In the genomic region with DNA sequence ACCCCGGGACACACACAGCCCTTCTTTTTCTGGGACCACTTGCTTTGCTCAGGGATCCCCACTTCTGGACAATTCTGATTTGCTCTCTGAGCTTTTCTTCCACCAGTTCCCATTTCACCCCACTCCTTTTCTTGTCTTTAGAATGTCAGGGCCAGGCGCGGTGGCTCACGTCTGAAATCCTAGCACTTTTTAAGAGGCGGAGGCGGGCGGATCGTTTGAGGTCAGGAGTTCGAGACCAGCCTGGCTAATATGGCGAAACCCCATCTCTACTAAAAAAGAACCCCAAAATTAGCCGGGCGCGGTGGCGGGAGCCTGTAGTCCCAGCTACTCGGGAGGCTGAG, we compare ENCODE assay signal across 8 cellular contexts. TPM values are rescaled to one million over a fixed set of nuclear protein-coding genes. Genes with fewer than 3 reads are reported as not detected.
DNase-seq lines count a peak whose midpoint lies in the region; ATAC-seq and TF ChIP-seq lines count a peak whose summit lies in the region.

No MANE protein-coding gene starts in this region.

- peaks cover 7% of the 10 kb centered on the region for H3K36me3 Mint-ChIP-seq in GM23338 (ENCODE audit: low read depth)
- H3K36me3 Mint-ChIP-seq in natural killer cell = no peaks in the 10 kb centered on the region

- peaks cover 20% of the 10 kb centered on the region for H4K20me1 ChIP-seq in GM23338 (replicated peaks; ENCODE audit: insufficient read depth)

- ATAC-seq in GM23338 = no peak
- ATAC-seq in natural killer cell = no peak
- no peak for ATAC-seq in GM18519 (IDR thresholded peaks at IDR 0.05; ENCODE audit: low FRiP score, unreplicated experiment)
- no peak for ATAC-seq in HG03439 (IDR thresholded peaks at IDR 0.05; ENCODE audit: unreplicated experiment)
- ATAC-seq in GM18502 (IDR thresholded peaks at IDR 0.05; ENCODE audit: poor library complexity, unreplicated experiment) = no peak
- no peak for ATAC-seq in HG02798 (IDR thresholded peaks at IDR 0.05; ENCODE audit: poor library complexity, unreplicated experiment)

- H3K79me2 ChIP-seq in GM23338 (replicated peaks; ENCODE audit: insufficient read depth) = peaks cover 52% of the 10 kb centered on the region

- H3K27me3 ChIP-seq in GM23338 (ENCODE audit: insufficient read depth) (peaks cover 13% of the 10 kb centered on the region), duodenal mucosa (ENCODE audit: control insufficient read depth in 1 of 2, insufficient read depth in 2 of 2, low read length in 2 of 2) (peaks cover 0 to 4% of the 10 kb centered on the region in 2 donors)

- TF ChIP-seq CTCF in GM23338 (conservative IDR thresholded peaks at IDR 0.05; ENCODE audit: low read depth in 2 of 2) = no peak
- TF ChIP-seq CTCF in RWPE1 (conservative IDR thresholded peaks at IDR 0.05; ENCODE audit: low read depth) = no peak
- no peak for TF ChIP-seq CTCF in natural killer cell (IDR thresholded peaks at IDR 0.05)

- intact Hi-C loops in natural killer cell (cut with micrococcal nuclease) = no loop called here

- CTCF ChIA-PET in RWPE1 (lab: Yijun Ruan, JAX) = interaction anchor here (1.4 kb wide), 1 partner anchor 9 kb away, joined by 3 read pairs; no protein-coding TSS in a partner anchor

- H3K4me3 Mint-ChIP-seq in GM23338 (peak overlapping the region; percentile 94), natural killer cell (peak overlapping the region; percentile 96)

- H3F3A ChIP-seq in GM23338 (replicated peaks; ENCODE audit: low read depth) = no peaks in the 10 kb centered on the region; the same call in 1 of the 2 replicates

- H3K4me1 Mint-ChIP-seq in GM23338 (peaks cover 30% of the 10 kb centered on the region), natural killer cell (peaks cover 17 to 28% of the 10 kb centered on the region in 2 donors)

- peaks cover 5% of the 10 kb centered on the region; the same call in 1 of the 3 replicates for H3K9me3 Mint-ChIP-seq in GM23338
- H3K9me3 Mint-ChIP-seq in natural killer cell = no peaks in the 10 kb centered on the region

- no peaks in the 10 kb centered on the region for H3K9me2 ChIP-seq in GM23338 (ENCODE audit: insufficient read depth)

- H3K9me3 ChIP-seq in duodenal mucosa (ENCODE audit: control insufficient read depth in 1 of 2, low read length in 2 of 2) = no peaks in the 10 kb centered on the region

- peaks cover 22% of the 10 kb centered on the region for H3K4me1 ChIP-seq in GM23338 (ENCODE audit: insufficient read depth)
- peaks cover 8 to 10% of the 10 kb centered on the region in 2 donors for H3K4me1 ChIP-seq in duodenal mucosa (ENCODE audit: control insufficient read depth in 1 of 2, insufficient read depth in 2 of 2, low read length in 2 of 2)

- H3K27ac ChIP-seq in GM23338 (ENCODE audit: low read depth) (0 out of 2 replicates have a peak overlapping the region, but pooled peaks have one; percentile 87), RWPE1 (peak overlapping the region; percentile 93), duodenal mucosa (ENCODE audit: low read depth, low read length) (peak overlapping the region; percentile 44)

- DNase-seq in GM23338 (ENCODE audit: low spot score) (no peak), RWPE1 (ENCODE audit: low spot score) (no peak), natural killer cell (no peak)

- H2AFZ ChIP-seq in GM23338 = peak overlapping the region; percentile 85

- H3K27me3 Mint-ChIP-seq in GM23338 (ENCODE audit: insufficient read depth, low read depth, poor library complexity) (peaks cover 18% of the 10 kb centered on the region), natural killer cell (ENCODE audit: low read depth in 2 of 2) (peaks cover 0 to 11% of the 10 kb centered on the region in 2 donors)

- peak overlapping the region; percentile 95 for H3K4me3 ChIP-seq in GM23338
- H3K4me3 ChIP-seq in duodenal mucosa (ENCODE audit: low read depth in 1 of 2, low read length in 2 of 2) = peak overlapping the region; percentile 79 to 83

- POLR2A ChIA-PET in RWPE1 (lab: Yijun Ruan, JAX; ENCODE audit: low non-redundant PET) = no interaction called here

- peak overlapping the region; percentile 98 for H3K4me2 ChIP-seq in GM23338

- H3K36me3 ChIP-seq in GM23338 (ENCODE audit: insufficient read depth) (no peaks in the 10 kb centered on the region), duodenal mucosa (ENCODE audit: control insufficient read depth in 1 of 2, insufficient read depth in 2 of 2, low read length in 2 of 2) (no peaks in the 10 kb centered on the region)

- peak overlapping the region; percentile 71 for H3K27ac Mint-ChIP-seq in GM23338
- H3K27ac Mint-ChIP-seq in natural killer cell = peak overlapping the region; percentile 53 to 87

- H3K9ac ChIP-seq in duodenal mucosa (ENCODE audit: low read depth in 1 of 2, low read length in 2 of 2) = peak overlapping the region; percentile 49 to 77

TF ChIP-seq in GM23338, 12 proteins besides CTCF, POLR2A, EP300 and RAD21:
- TF ChIP-seq STAT1 (IDR thresholded peaks at IDR 0.05; ENCODE audit: unreplicated experiment) (no peak), POLR2AphosphoS5 (IDR thresholded peaks at IDR 0.05; ENCODE audit: low read depth) (no peak), EZH2 (IDR thresholded peaks at IDR 0.05; ENCODE audit: low read depth, unreplicated experiment) (no peak)

RNA-seq across cellular contexts. Expression of a gene that starts 0.9 kb away (rescaled TPM):
- total RNA-seq in GM23338 (2014; rRNA removed; shearing (Covaris generic)) = 13.2 and 22.7 TPM in 2 replicates
- polyA plus RNA-seq in GM23338 (2016; fragmentation: Nextera tagmentation; extraction: Ambion mirVana) = 8.9 and 9.6 TPM in 2 replicates
- total RNA-seq in natural killer cell = 1 to 10 TPM; 2.4 to 5.6 (median 3.0) TPM

RNA-seq across cellular contexts. Expression of a gene that starts 49.2 kb away (rescaled TPM):
- 65.4 and 74.9 TPM in 2 replicates for total RNA-seq in GM23338 (2014; rRNA removed; shearing (Covaris generic))
- polyA plus RNA-seq in GM23338 (2016; fragmentation: Nextera tagmentation; extraction: Ambion mirVana) = 101 and 113 TPM in 2 replicates
- 10 to 100 TPM; 19.0 to 25.4 (median 23.9) TPM for total RNA-seq in natural killer cell

RNA-seq across cellular contexts. Expression of a gene that starts 49.3 kb away (rescaled TPM):
- total RNA-seq in GM23338 (2014; rRNA removed; shearing (Covaris generic)) = 45.5 and 46.7 TPM in 2 replicates
- polyA plus RNA-seq in GM23338 (2016; fragmentation: Nextera tagmentation; extraction: Ambion mirVana) = 212 and 229 TPM in 2 replicates
- 10 to 100 TPM; 23.2 to 30.8 (median 25.5) TPM for total RNA-seq in natural killer cell
